In genomic region chr12:89874146-89874545, GRCh38 we compare ENCODE assay signal across 20 cellular contexts.
A peak's percentile ranks its signal among the peaks of the same experiment; 100 is the strongest.
DNase-seq lines count a peak whose midpoint lies in the region; ATAC-seq, FAIRE-seq and TF ChIP-seq lines count a peak whose summit lies in the region.
"Had no signal": no experiment of that assay in that cellular context is flagged by ENCODE, and none has a peak within 500 bp of the region (broad histone marks: within the 10 kb centered on the region; RNA-seq: fewer than 3 reads in every experiment).

No MANE protein-coding gene starts in this region.

- intact Hi-C loops in Right ventricle myocardium inferior (cut with DNase I), result no loop called here
- intact Hi-C loops in GM12878 (cut with micrococcal nuclease; ENCODE audit: unreplicated experiment), result no loop called here
- intact Hi-C loops in mucosa of descending colon (cut with DNase I, micrococcal nuclease), result no loop called here
- intact Hi-C loops in testis (cut with DNase I; ENCODE audit: low total_unique reads), result no loop called here

- TF ChIP-seq POLR2A in GM12878 (IDR thresholded peaks at IDR 0.05; ENCODE audit: low read depth, low read length) (no peak), testis (IDR thresholded peaks at IDR 0.05) (no peak)

- 32% methylated on average over 5 of the region's 5 CpGs for WGBS in GM12878 (ENCODE audit: insufficient coverage, insufficient replicate concordance, low lambda C conversion rate, missing lambda C conversion rate)
- WGBS in testis, 2 donors, result 86 to 100% methylated on average over 1 to 5 of the region's 5 CpGs

- RAD21 ChIA-PET in GM12878 (lab: Charles Lee; ENCODE audit: unreplicated experiment), result interaction anchor here (1.0 kb wide), 1 partner anchor 55 kb away, joined by 3 read pairs; no protein-coding TSS in a partner anchor

- H3K36me3 ChIP-seq in right atrium auricular region (no peaks in the 10 kb centered on the region), GM12878 (ENCODE audit: control insufficient read depth in 2 of 2, insufficient read depth in 2 of 2, low read length in 1 of 2) (no peaks in the 10 kb centered on the region), mucosa of descending colon (ENCODE audit: low read depth) (no peaks in the 10 kb centered on the region), testis (ENCODE audit: low read depth, missing control alignments) (no peaks in the 10 kb centered on the region), H7 (replicated peaks; ENCODE audit: control insufficient read depth, insufficient read depth, low read length) (no peaks in the 10 kb centered on the region)
- H3K36me3 ChIP-seq: brain microvascular endothelial cell, esophagus muscularis mucosa had no signal

- SMC1A ChIA-PET in GM12878 (lab: Charles Lee; ENCODE audit: uncharacterized antibody, unreplicated experiment), result interaction anchor here (0.6 to 2.1 kb wide), 5 partner anchors 8 to 331 kb away, joined by 3 to 10 read pairs (median 5); no protein-coding TSS in a partner anchor

- POLR2A ChIA-PET in GM12878 (lab: Charles Lee), result interaction anchor here (1.0 to 1.5 kb wide), 2 partner anchors 9 to 10 kb away, joined by 3 to 4 read pairs; no protein-coding TSS in a partner anchor

- no peak overlapping the region for H3K9ac ChIP-seq in GM12878 (ENCODE audit: control insufficient read depth, insufficient read depth, low read length)

- no peak overlapping the region for H3K27ac ChIP-seq in right atrium auricular region
- no peak overlapping the region for H3K27ac ChIP-seq in GM12878 (ENCODE audit: control insufficient read depth, insufficient read depth)
- H3K27ac ChIP-seq in testis, result no peak overlapping the region
- H3K27ac ChIP-seq: brain microvascular endothelial cell, esophagus muscularis mucosa had no signal

- no peaks in the 10 kb centered on the region for H3K79me2 ChIP-seq in GM12878 (ENCODE audit: control insufficient read depth, insufficient read depth, low read length)

- H3K4me1 ChIP-seq in right atrium auricular region (no peaks in the 10 kb centered on the region), GM12878 (ENCODE audit: control insufficient read depth, insufficient read depth, low read length) (peaks cover 11% of the 10 kb centered on the region; the same call in 1 of the 2 replicates), mucosa of descending colon (ENCODE audit: low read depth) (no peaks in the 10 kb centered on the region), testis (no peaks in the 10 kb centered on the region)

- H3K4me3 ChIP-seq in right atrium auricular region, result no peak overlapping the region
- no peak overlapping the region for H3K4me3 ChIP-seq in GM12878
- H3K4me3 ChIP-seq in mucosa of descending colon, result no peak overlapping the region
- H3K4me3 ChIP-seq in testis, result no peak overlapping the region
- no peak overlapping the region for H3K4me3 ChIP-seq in H7 (ENCODE audit: insufficient read depth, low read depth, low read length)
- H3K4me3 ChIP-seq: esophagus muscularis mucosa had no signal

- CTCF ChIA-PET in GM12878 (lab: Yijun Ruan, JAX), result interaction anchor here (1.3 to 1.4 kb wide), 2 partner anchors 10 to 27 kb away, joined by 5 to 6 read pairs; no protein-coding TSS in a partner anchor

- no peak overlapping the region for H3K4me2 ChIP-seq in GM12878 (ENCODE audit: control insufficient read depth, insufficient read depth)

- H2AFZ ChIP-seq in GM12878 (ENCODE audit: control insufficient read depth, low read depth, low read length), result no peak overlapping the region

- TF ChIP-seq EP300 in GM12878 (IDR thresholded peaks at IDR 0.05; ENCODE audit: borderline replicate concordance in 1 of 2, control insufficient read depth in 1 of 2, low read depth in 2 of 2, low read length in 2 of 2), result no peak

- BruUV-seq in GM12878 (replicated peaks; lab: Mats Ljungman, UMichigan), result no TSS peak

- DNase-seq in Right ventricle myocardium inferior (ENCODE audit: missing footprints) (no peak), right atrium auricular region (ENCODE audit: low spot score) (no peak), GM12878 (ENCODE audit: low read depth, low spot score) (no peak), mucosa of descending colon (no peak), testis (no peak), H7 (no peak)
- DNase-seq: activated CD4-positive, alpha-beta T cell treated with anti-CD3 and anti-CD28 coated beads for 48 hours; activated naive CD4-positive, alpha-beta T cell treated with anti-CD3 and anti-CD28 coated beads for 36 hours; brain microvascular endothelial cell; CD4-positive, CD25-positive, alpha-beta regulatory T cell; DMS79 treated with DMSO at 0.1 percent for 48 hours; hippocampal formation; kidney glomerular epithelial cell; NCI-H226; T1000 had no signal

- in situ Hi-C loops in GM12878 (cut with MboI), result no loop called here

- H3K9me3 ChIP-seq in right atrium auricular region (peaks cover 0 to 13% of the 10 kb centered on the region in 2 donors), GM12878 (replicated peaks; ENCODE audit: control insufficient read depth, insufficient read depth, low read length) (peaks cover 5% of the 10 kb centered on the region), mucosa of descending colon (peaks cover 13% of the 10 kb centered on the region), testis (no peaks in the 10 kb centered on the region)

- no peak for TF ChIP-seq RAD21 in GM12878 (IDR thresholded peaks at IDR 0.05; ENCODE audit: insufficient read depth, low read depth, low read length)

- H3K27me3 ChIP-seq in right atrium auricular region (no peaks in the 10 kb centered on the region), GM12878 (replicated peaks in 1 of 2; ENCODE audit: control insufficient read depth in 2 of 2, insufficient read depth in 2 of 2, low read length in 1 of 2) (no peaks in the 10 kb centered on the region), testis (no peaks in the 10 kb centered on the region), H7 (ENCODE audit: control insufficient read depth, insufficient read depth, low read length) (no peaks in the 10 kb centered on the region)
- H3K27me3 ChIP-seq: brain microvascular endothelial cell, esophagus muscularis mucosa had no signal

- no peak for TF ChIP-seq CTCF in right atrium auricular region (IDR thresholded peaks at IDR 0.05)
- no peak for TF ChIP-seq CTCF in GM12878 (IDR thresholded peaks at IDR 0.05 in 2 of 3, conservative IDR thresholded peaks at IDR 0.05 in 1 of 3; ENCODE audit: control insufficient read depth in 2 of 3, extremely low read depth in 1 of 3, insufficient read depth in 1 of 3, low read depth in 3 of 3, low read length in 3 of 3)
- TF ChIP-seq CTCF in mucosa of descending colon (IDR thresholded peaks at IDR 0.05), result no peak
- no peak for TF ChIP-seq CTCF in testis (IDR thresholded peaks at IDR 0.05)

- FAIRE-seq in GM12878 (lab: Jason Lieb, UNC), result no peak
- FAIRE-seq: A204.1 had no signal

- H4K20me1 ChIP-seq in GM12878 (ENCODE audit: control insufficient read depth, insufficient read depth), result no peaks in the 10 kb centered on the region

- ATAC-seq in Right ventricle myocardium inferior (peak; percentile 67), GM12878 (no peak), mucosa of descending colon (peak; percentile 39), GM18907 (IDR thresholded peaks at IDR 0.05; ENCODE audit: unreplicated experiment) (no peak), HG02938 (IDR thresholded peaks at IDR 0.05; ENCODE audit: unreplicated experiment) (no peak)
- ATAC-seq: stimulated activated effector memory CD8-positive, alpha-beta T cell treated with anti-CD3 and anti-CD28 coated beads, Interleukin-12 subunit alpha, Interleukin-12 subunit beta, amount 100 ng/mL, for 72 hours had no signal

TF ChIP-seq in GM12878, 131 proteins besides CTCF, POLR2A, EP300 and RAD21:
- TF ChIP-seq RUNX3 (IDR thresholded peaks at IDR 0.05; ENCODE audit: low read length) (peak; percentile 38; the same call in 1 of the 2 replicates), EED (IDR thresholded peaks at IDR 0.05; ENCODE audit: low read depth) (0 out of 2 replicates have a peak, but pooled peaks have one; percentile 27), STAT3 (IDR thresholded peaks at IDR 0.05; ENCODE audit: low read depth, low read length) (no peak)

Comparison
In these comparisons a context has a peak if more than half of its experiments do, and no peak if none do; other contexts are left out.
1. ATAC-seq: peak in Right ventricle myocardium inferior (single experiment) and mucosa of descending colon (single experiment); none in GM12878 (single experiment), GM18907 (single experiment) and HG02938 (single experiment).